Comparison of ENCODE assay signal across 7 cellular contexts in genomic region chr3:183825380-183826161, GRCh38. TPM values are rescaled to one million over a fixed set of nuclear protein-coding genes. Genes with fewer than 3 reads are reported as not detected.
A peak's percentile ranks its signal among the peaks of the same experiment; 100 is the strongest.
DNase-seq lines count a peak whose midpoint lies in the region; ATAC-seq and TF ChIP-seq lines count a peak whose summit lies in the region.

TSS of gene MAP6D1 (minus strand) at chr3:183825577. CDS start at chr3:183825547, 30 bp downstream.

- peak within 1 kb of the TSS in 1 of 2 donors; percentile 50 for H3K9ac ChIP-seq in mucosa of rectum (ENCODE audit: low read depth in 1 of 2, low read length in 2 of 2)
- peak within 1 kb of the TSS; percentile 43 to 51 for H3K9ac ChIP-seq in stomach smooth muscle (ENCODE audit: low read length in 2 of 2)

- TF ChIP-seq EP300 in esophagus muscularis mucosa (IDR thresholded peaks at IDR 0.05), result no peak

- peak within 1 kb of the TSS; percentile 56 for H3K4me3 ChIP-seq in GM12865 (ENCODE audit: low read depth, low read length)
- peak within 1 kb of the TSS; percentile 63 to 68 (median 64) for H3K4me3 ChIP-seq in esophagus muscularis mucosa
- peak within 1 kb of the TSS; percentile 54 to 63 for H3K4me3 ChIP-seq in mucosa of rectum (ENCODE audit: low read length in 2 of 2)
- peak within 1 kb of the TSS; percentile 58 to 74 for H3K4me3 ChIP-seq in stomach smooth muscle (ENCODE audit: low read length in 2 of 2)

- H3K4me1 Mint-ChIP-seq in activated T-cell treated with anti-CD3 and anti-CD28 coated beads, Interleukin-2, amount 50 U/mL, for 4 hours (ENCODE audit: low read depth), result peaks cover 12% of the 10 kb centered on the region

- TF ChIP-seq CTCF in GM12865 (IDR thresholded peaks at IDR 0.05; ENCODE audit: insufficient read depth, low read depth, low read length, missing control alignments), result peak; percentile 22
- peak in 2 of 3 experiments; percentile 14 to 26 for TF ChIP-seq CTCF in esophagus muscularis mucosa (IDR thresholded peaks at IDR 0.05)

- peak; percentile 53 for DNase-seq in GM12865 (ENCODE audit: low read depth)
- peak; percentile 58 for DNase-seq in NCI-H774 (lab: John Stamatoyannopoulos, UW)
- DNase-seq in activated T-cell treated with anti-CD3 and anti-CD28 coated beads, Interleukin-2, amount 50 U/mL, for 4 hours, result peak; percentile 53
- peak; percentile 53 for DNase-seq in esophagus muscularis mucosa (ENCODE audit: extremely low spot score)

- no peak for TF ChIP-seq POLR2A in esophagus muscularis mucosa (IDR thresholded peaks at IDR 0.05; ENCODE audit: low read depth)

- H3K36me3 ChIP-seq in esophagus muscularis mucosa (peaks cover 5 to 33% (median 22%) of the 10 kb centered on the region in 4 donors), mucosa of rectum (ENCODE audit: control insufficient read depth in 2 of 2, insufficient read depth in 2 of 2, low read length in 2 of 2) (peaks cover 20 to 22% of the 10 kb centered on the region in 2 donors), stomach smooth muscle (ENCODE audit: control insufficient read depth in 2 of 2, insufficient read depth in 2 of 2, low read length in 2 of 2) (peaks cover 11 to 20% of the 10 kb centered on the region in 2 donors)

- intact Hi-C loops in esophagus muscularis mucosa (cut with DNase I), result no loop called here

- H3K9me3 Mint-ChIP-seq in activated T-cell treated with anti-CD3 and anti-CD28 coated beads, Interleukin-2, amount 50 U/mL, for 4 hours, result no peaks in the 10 kb centered on the region

- peaks cover 13% of the 10 kb centered on the region for H3K36me3 Mint-ChIP-seq in activated T-cell treated with anti-CD3 and anti-CD28 coated beads, Interleukin-2, amount 50 U/mL, for 4 hours (ENCODE audit: insufficient read depth)

- H3K27me3 ChIP-seq in esophagus muscularis mucosa, result no peaks in the 10 kb centered on the region
- H3K27me3 ChIP-seq in mucosa of rectum (ENCODE audit: control insufficient read depth in 2 of 2, insufficient read depth in 2 of 2, low read length in 2 of 2), result no peaks in the 10 kb centered on the region
- H3K27me3 ChIP-seq in stomach smooth muscle (ENCODE audit: control insufficient read depth in 1 of 2, insufficient read depth in 2 of 2, low read length in 2 of 2), result no peaks in the 10 kb centered on the region

- ATAC-seq in HG02798 (IDR thresholded peaks at IDR 0.05; ENCODE audit: poor library complexity, unreplicated experiment), result peak; percentile 60
- peak; percentile 77 to 81 for ATAC-seq in activated T-cell treated with anti-CD3 and anti-CD28 coated beads, Interleukin-2, amount 50 U/mL, for 4 hours

- H3K4me1 ChIP-seq in esophagus muscularis mucosa, result peaks cover 14 to 23% (median 20%) of the 10 kb centered on the region in 4 donors
- H3K4me1 ChIP-seq in mucosa of rectum (ENCODE audit: control insufficient read depth in 2 of 2, insufficient read depth in 2 of 2, low read length in 2 of 2), result peaks cover 7 to 9% of the 10 kb centered on the region in 2 donors
- peaks cover 14% of the 10 kb centered on the region for H3K4me1 ChIP-seq in stomach smooth muscle (ENCODE audit: control insufficient read depth, insufficient read depth, low read length)

- 20% methylated on average over 4 of the region's 82 CpGs for WGBS in esophagus muscularis mucosa

- no peaks in the 10 kb centered on the region for H3K9me3 ChIP-seq in esophagus muscularis mucosa
- H3K9me3 ChIP-seq in mucosa of rectum (ENCODE audit: control insufficient read depth in 2 of 2, low read length in 2 of 2), result no peaks in the 10 kb centered on the region
- H3K9me3 ChIP-seq in stomach smooth muscle (ENCODE audit: control insufficient read depth in 2 of 2, low read length in 2 of 2), result no peaks in the 10 kb centered on the region

- H3K27me3 Mint-ChIP-seq in activated T-cell treated with anti-CD3 and anti-CD28 coated beads, Interleukin-2, amount 50 U/mL, for 4 hours (ENCODE audit: low read depth), result peaks cover 6% of the 10 kb centered on the region

- H3K27ac ChIP-seq in esophagus muscularis mucosa (replicated peaks in 1 of 4) (peak within 1 kb of the TSS in 2 of 4 donors; percentile 38 to 51), mucosa of rectum (ENCODE audit: low read depth in 2 of 2, low read length in 2 of 2) (no peak within 1 kb of the TSS), stomach smooth muscle (ENCODE audit: low read length) (no peak within 1 kb of the TSS)

- H3K4me3 Mint-ChIP-seq in activated T-cell treated with anti-CD3 and anti-CD28 coated beads, Interleukin-2, amount 50 U/mL, for 4 hours, result peak within 1 kb of the TSS; percentile 75

RNA-seq across cellular contexts. Expression of gene MAP6D1, which starts in this region (rescaled TPM):
- total RNA-seq in activated T-cell treated with anti-CD3 and anti-CD28 coated beads, Interleukin-2, amount 50 U/mL, for 4 hours, result 1 to 10 TPM; 1.4 to 3.9 (median 3.2) TPM
- total RNA-seq in esophagus muscularis mucosa, result 1 to 10 TPM in 3 of 4 donors, under 1 TPM in 1; 0.42 to 2.9 (median 2.4) TPM
